In genomic region chr12:90338365-90338764, GRCh38 we compare ENCODE assay signal across 1 cellular context.
TF ChIP-seq lines count a peak whose summit lies in the region.

No MANE protein-coding gene starts in this region.

TF ChIP-seq in WTC11, 78 proteins besides CTCF, POLR2A, EP300 and RAD21 (continued from another document):
- TF ChIP-seq, protein P1, sequence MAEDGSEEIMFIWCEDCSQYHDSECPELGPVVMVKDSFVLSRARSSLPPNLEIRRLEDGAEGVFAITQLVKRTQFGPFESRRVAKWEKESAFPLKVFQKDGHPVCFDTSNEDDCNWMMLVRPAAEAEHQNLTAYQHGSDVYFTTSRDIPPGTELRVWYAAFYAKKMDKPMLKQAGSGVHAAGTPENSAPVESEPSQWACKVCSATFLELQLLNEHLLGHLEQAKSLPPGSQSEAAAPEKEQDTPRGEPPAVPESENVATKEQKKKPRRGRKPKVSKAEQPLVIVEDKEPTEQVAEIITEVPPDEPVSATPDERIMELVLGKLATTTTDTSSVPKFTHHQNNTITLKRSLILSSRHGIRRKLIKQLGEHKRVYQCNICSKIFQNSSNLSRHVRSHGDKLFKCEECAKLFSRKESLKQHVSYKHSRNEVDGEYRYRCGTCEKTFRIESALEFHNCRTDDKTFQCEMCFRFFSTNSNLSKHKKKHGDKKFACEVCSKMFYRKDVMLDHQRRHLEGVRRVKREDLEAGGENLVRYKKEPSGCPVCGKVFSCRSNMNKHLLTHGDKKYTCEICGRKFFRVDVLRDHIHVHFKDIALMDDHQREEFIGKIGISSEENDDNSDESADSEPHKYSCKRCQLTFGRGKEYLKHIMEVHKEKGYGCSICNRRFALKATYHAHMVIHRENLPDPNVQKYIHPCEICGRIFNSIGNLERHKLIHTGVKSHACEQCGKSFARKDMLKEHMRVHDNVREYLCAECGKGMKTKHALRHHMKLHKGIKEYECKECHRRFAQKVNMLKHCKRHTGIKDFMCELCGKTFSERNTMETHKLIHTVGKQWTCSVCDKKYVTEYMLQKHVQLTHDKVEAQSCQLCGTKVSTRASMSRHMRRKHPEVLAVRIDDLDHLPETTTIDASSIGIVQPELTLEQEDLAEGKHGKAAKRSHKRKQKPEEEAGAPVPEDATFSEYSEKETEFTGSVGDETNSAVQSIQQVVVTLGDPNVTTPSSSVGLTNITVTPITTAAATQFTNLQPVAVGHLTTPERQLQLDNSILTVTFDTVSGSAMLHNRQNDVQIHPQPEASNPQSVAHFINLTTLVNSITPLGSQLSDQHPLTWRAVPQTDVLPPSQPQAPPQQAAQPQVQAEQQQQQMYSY (CRISPR knock-in tag; IDR thresholded peaks at IDR 0.05) = no peak
- TF ChIP-seq, protein P2, sequence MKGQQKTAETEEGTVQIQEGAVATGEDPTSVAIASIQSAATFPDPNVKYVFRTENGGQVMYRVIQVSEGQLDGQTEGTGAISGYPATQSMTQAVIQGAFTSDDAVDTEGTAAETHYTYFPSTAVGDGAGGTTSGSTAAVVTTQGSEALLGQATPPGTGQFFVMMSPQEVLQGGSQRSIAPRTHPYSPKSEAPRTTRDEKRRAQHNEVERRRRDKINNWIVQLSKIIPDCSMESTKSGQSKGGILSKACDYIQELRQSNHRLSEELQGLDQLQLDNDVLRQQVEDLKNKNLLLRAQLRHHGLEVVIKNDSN (CRISPR knock-in tag; IDR thresholded peaks at IDR 0.05) = no peak
- TF ChIP-seq GRHL2 (CRISPR knock-in tag; IDR thresholded peaks at IDR 0.05; ENCODE audit: insufficient replicate concordance, severe bottlenecking) (no peak), ZNF317 (CRISPR knock-in tag; IDR thresholded peaks at IDR 0.05; ENCODE audit: borderline replicate concordance, low read depth) (no peak)
